Comparison of ENCODE assay signal across 16 cellular contexts in genomic region chr22:37679670-37680069, GRCh38. TPM values are rescaled to one million over a fixed set of nuclear protein-coding genes. Genes with fewer than 3 reads are reported as not detected.
A peak's percentile ranks its signal among the peaks of the same experiment; 100 is the strongest.
DNase-seq lines count a peak whose midpoint lies in the region; ATAC-seq, FAIRE-seq and TF ChIP-seq lines count a peak whose summit lies in the region.
"Had no signal": no experiment of that assay in that cellular context is flagged by ENCODE, and none has a peak within 500 bp of the region (broad histone marks: within the 10 kb centered on the region; RNA-seq: fewer than 3 reads in every experiment).

No MANE protein-coding gene starts in this region.

- no peak overlapping the region for H3K4me3 ChIP-seq in GM23248
- H3K4me3 ChIP-seq in naive thymus-derived CD4-positive, alpha-beta T cell (ENCODE audit: low read length) = no peak overlapping the region
- no peak overlapping the region for H3K4me3 ChIP-seq in HepG2 (replicated peaks in 1 of 3; ENCODE audit: insufficient read depth in 1 of 3, low read depth in 2 of 3, low read length in 3 of 3)
- H3K4me3 ChIP-seq: ascending aorta, coronary artery, stomach had no signal

- in situ Hi-C loops in GM23248 (cut with MboI) (no loop called here), HepG2 (cut with HindIII; ENCODE audit: extremely low pct_ligation_motif_present, low pct_unique_long_range_greater_than_20kb) (no loop called here), GM13976 (cut with MboI; ENCODE audit: low sequenced_read_pairs, unreplicated experiment) (no loop called here)

- no peaks in the 10 kb centered on the region for H3K27me3 ChIP-seq in GM23248 (replicated peaks; ENCODE audit: insufficient read depth)
- H3K27me3 ChIP-seq in naive thymus-derived CD4-positive, alpha-beta T cell (ENCODE audit: control insufficient read depth in 2 of 2, insufficient read depth in 2 of 2, low read length in 2 of 2) = no peaks in the 10 kb centered on the region
- no peaks in the 10 kb centered on the region for H3K27me3 ChIP-seq in HepG2 (ENCODE audit: control insufficient read depth in 1 of 2, insufficient read depth in 2 of 2, low read length in 2 of 2)
- H3K27me3 ChIP-seq: ascending aorta, stomach had no signal

- H3K27ac ChIP-seq in 22Rv1 (peak overlapping the region; percentile 13; the same call in 1 of the 2 replicates), GM23248 (peak overlapping the region; percentile 82), HepG2 (ENCODE audit: extremely low read length, insufficient read depth, low read length) (no peak overlapping the region)
- H3K27ac ChIP-seq in naive thymus-derived CD4-positive, alpha-beta T cell (ENCODE audit: low read depth, low read length) = no peak overlapping the region
- H3K27ac ChIP-seq: ascending aorta, coronary artery had no signal

- H3K4me2 ChIP-seq in GM23248 (ENCODE audit: unreplicated experiment) = no peak overlapping the region
- no peak overlapping the region for H3K4me2 ChIP-seq in HepG2 (ENCODE audit: low read depth, low read length)

- BruUV-seq in HepG2 (replicated peaks; lab: Mats Ljungman, UMichigan) = no TSS peak

- peaks cover 5% of the 10 kb centered on the region for H3K36me3 Mint-ChIP-seq in activated naive CD8-positive, alpha-beta T cell treated with anti-CD3 and anti-CD28 coated beads, Interleukin-2, amount 50 U/mL, for 24 hours (ENCODE audit: low read depth)
- H3K36me3 Mint-ChIP-seq in naive thymus-derived CD4-positive, alpha-beta T cell = peaks cover 0 to 8% (median 0%) of the 10 kb centered on the region in 5 donors

- CTCF ChIA-PET in naive thymus-derived CD4-positive, alpha-beta T cell (lab: Charles Lee) = interaction anchor here (0.7 to 13.7 kb wide), 6 partner anchors 12 to 52 kb away, joined by 3 to 254 read pairs (median 9); partner anchors contain the start of genes PDXP and SH3BP1
- CTCF ChIA-PET in HepG2 (lab: Yijun Ruan, JAX; ENCODE audit: low intra/inter-chr PET ratio, low total read pairs) = interaction anchor here (2.5 kb wide), 1 partner anchor 56 kb away, joined by 11 read pairs; no protein-coding TSS in a partner anchor

- H3K9me2 ChIP-seq in GM23248 (ENCODE audit: insufficient read depth) = no peaks in the 10 kb centered on the region

- POLR2A ChIA-PET in naive thymus-derived CD4-positive, alpha-beta T cell (lab: Charles Lee) = interaction anchor here (0.8 to 7.0 kb wide), 6 partner anchors 15 to 70 kb away, joined by 3 to 73 read pairs (median 5); partner anchors contain the start of gene PDXP
- POLR2A ChIA-PET in HepG2 (lab: Yijun Ruan, JAX) = no interaction called here

- H3K4me3 Mint-ChIP-seq in activated naive CD8-positive, alpha-beta T cell treated with anti-CD3 and anti-CD28 coated beads, Interleukin-2, amount 50 U/mL, for 24 hours = no peak overlapping the region
- peak overlapping the region in 2 of 10 donors; percentile 31 to 51 for H3K4me3 Mint-ChIP-seq in naive thymus-derived CD4-positive, alpha-beta T cell
- H3K4me3 Mint-ChIP-seq: activated B cell treated with CpG ODN at 0.5 μM for 24 hours had no signal

- H3K79me2 ChIP-seq in GM23248 (ENCODE audit: insufficient read depth) = peaks cover 33% of the 10 kb centered on the region
- no peaks in the 10 kb centered on the region for H3K79me2 ChIP-seq in HepG2 (ENCODE audit: insufficient read depth, low read length)

- H3K9ac ChIP-seq in GM23248 (peak overlapping the region; percentile 85; the same call in 1 of the 2 replicates), HepG2 (ENCODE audit: insufficient read depth, low read depth, low read length) (no peak overlapping the region)

- intact Hi-C loops in naive thymus-derived CD4-positive, alpha-beta T cell (cut with micrococcal nuclease) = loop anchor here (5.0 to 10.0 kb wide), 5 partner anchors 125 to 455 kb away; partner anchors contain the start of genes GCAT (in 2 of the 2), CYTH4 (in 1 of the 2) and EIF3L (in 1 of the 2)
- intact Hi-C loops in HepG2 (cut with micrococcal nuclease; ENCODE audit: unreplicated experiment) = loop anchor here (5.0 kb wide), 3 partner anchors 57 to 142 kb away; no protein-coding TSS in a partner anchor

- no peak for TF ChIP-seq EP300 in HepG2 (IDR thresholded peaks at IDR 0.05; ENCODE audit: low read depth in 2 of 2, low read length in 2 of 2)
- TF ChIP-seq EP300 in HepG2 (CRISPR knock-in tag; IDR thresholded peaks at IDR 0.05; ENCODE audit: borderline replicate concordance) = no peak

- H3K36me3 ChIP-seq in GM23248 (ENCODE audit: low read depth) (peaks cover 19% of the 10 kb centered on the region), HepG2 (replicated peaks in 1 of 2; ENCODE audit: control insufficient read depth in 1 of 2, insufficient read depth in 2 of 2, low read length in 2 of 2) (peaks cover 0 to 2% of the 10 kb centered on the region in 2 experiments; a peak in 1 of 5 replicates)
- no peaks in the 10 kb centered on the region for H3K36me3 ChIP-seq in naive thymus-derived CD4-positive, alpha-beta T cell (ENCODE audit: control insufficient read depth in 2 of 3, insufficient read depth in 3 of 3, low read length in 3 of 3)

- H2AFZ ChIP-seq in GM23248 (no peak overlapping the region), HepG2 (ENCODE audit: low read length) (no peak overlapping the region)

- H4K20me1 ChIP-seq in GM23248 (ENCODE audit: insufficient read depth) (peaks cover 8% of the 10 kb centered on the region; the same call in 1 of the 2 replicates), HepG2 (ENCODE audit: insufficient read depth, low read length) (no peaks in the 10 kb centered on the region)

- peaks cover 46% of the 10 kb centered on the region for H3K4me1 Mint-ChIP-seq in activated naive CD8-positive, alpha-beta T cell treated with anti-CD3 and anti-CD28 coated beads, Interleukin-2, amount 50 U/mL, for 24 hours
- peaks cover 8 to 40% (median 37%) of the 10 kb centered on the region in 7 donors for H3K4me1 Mint-ChIP-seq in naive thymus-derived CD4-positive, alpha-beta T cell

- no peak for FAIRE-seq in HepG2 (lab: Jason Lieb, UNC)

- WGBS in GM23248 (ENCODE audit: low coverage in 1 of 2, low lambda C conversion rate in 2 of 2, missing lambda C conversion rate in 2 of 2), 2 experiments = 55 to 61% methylated on average over 8 of the region's 8 CpGs
- 90% methylated on average over 6 of the region's 8 CpGs for WGBS in HepG2 (ENCODE audit: low lambda C conversion rate)

- TF ChIP-seq CTCF in 22Rv1 (IDR thresholded peaks at IDR 0.05) (no peak), HepG2 (CRISPR knock-in tag; IDR thresholded peaks at IDR 0.05) (no peak), GM13976 (IDR thresholded peaks at IDR 0.05; ENCODE audit: borderline replicate concordance, control extremely low read depth, extremely low read depth, insufficient read depth, missing control alignments) (no peak)

- no peak for TF ChIP-seq RAD21 in HepG2 (CRISPR knock-in tag; IDR thresholded peaks at IDR 0.05)

- no peaks in the 10 kb centered on the region for H3K9me3 Mint-ChIP-seq in activated naive CD8-positive, alpha-beta T cell treated with anti-CD3 and anti-CD28 coated beads, Interleukin-2, amount 50 U/mL, for 24 hours
- no peaks in the 10 kb centered on the region for H3K9me3 Mint-ChIP-seq in naive thymus-derived CD4-positive, alpha-beta T cell
- H3K9me3 Mint-ChIP-seq: activated B cell treated with CpG ODN at 0.5 μM for 24 hours had no signal

- DNase-seq in GM23248 (no peak), HepG2 (ENCODE audit: low spot score) (no peak), pons (ENCODE audit: low spot score) (no peak), GM13976 (ENCODE audit: low spot score) (no peak)
- DNase-seq in activated naive CD8-positive, alpha-beta T cell treated with anti-CD3 and anti-CD28 coated beads, Interleukin-2, amount 50 U/mL, for 24 hours = no peak
- DNase-seq in naive thymus-derived CD4-positive, alpha-beta T cell = no peak
- DNase-seq: activated B cell treated with CpG ODN at 0.5 μM for 24 hours, head of caudate nucleus, islet precursor cell, NCI-H2107, posterior cingulate gyrus, stomach had no signal

- H3K27ac Mint-ChIP-seq in activated naive CD8-positive, alpha-beta T cell treated with anti-CD3 and anti-CD28 coated beads, Interleukin-2, amount 50 U/mL, for 24 hours = peak overlapping the region; percentile 59
- peak overlapping the region in 8 of 9 donors; percentile 15 to 91 (median 57) for H3K27ac Mint-ChIP-seq in naive thymus-derived CD4-positive, alpha-beta T cell
- H3K27ac Mint-ChIP-seq: activated B cell treated with CpG ODN at 0.5 μM for 24 hours had no signal

- H3K9me3 ChIP-seq in GM23248 (ENCODE audit: low read depth) (no peaks in the 10 kb centered on the region), HepG2 (ENCODE audit: low read length) (no peaks in the 10 kb centered on the region)
- no peaks in the 10 kb centered on the region for H3K9me3 ChIP-seq in naive thymus-derived CD4-positive, alpha-beta T cell (ENCODE audit: control insufficient read depth in 2 of 3, low read length in 3 of 3)
- H3K9me3 ChIP-seq: ascending aorta, stomach had no signal

- no peak for TF ChIP-seq POLR2A in HepG2 (IDR thresholded peaks at IDR 0.05; ENCODE audit: insufficient read depth in 1 of 2, low read depth in 2 of 2, low read length in 2 of 2)

- peaks cover 32% of the 10 kb centered on the region for H3F3A ChIP-seq in GM23248 (ENCODE audit: insufficient read depth)

- H3K4me1 ChIP-seq in GM23248 (ENCODE audit: insufficient read depth) = peaks cover 7% of the 10 kb centered on the region
- H3K4me1 ChIP-seq in naive thymus-derived CD4-positive, alpha-beta T cell (ENCODE audit: control insufficient read depth in 2 of 2, insufficient read depth in 2 of 2, low read length in 2 of 2) = peaks cover 24 to 26% of the 10 kb centered on the region in 2 donors
- H3K4me1 ChIP-seq in HepG2 (ENCODE audit: insufficient read depth, low read length) = peaks cover 63% of the 10 kb centered on the region

- no peak for ATAC-seq in activated naive CD8-positive, alpha-beta T cell treated with anti-CD3 and anti-CD28 coated beads, Interleukin-2, amount 50 U/mL, for 24 hours
- no peak for ATAC-seq in naive thymus-derived CD4-positive, alpha-beta T cell
- ATAC-seq in GM21619 (IDR thresholded peaks at IDR 0.05; ENCODE audit: unreplicated experiment) (no peak), HepG2 (no peak)

- no peaks in the 10 kb centered on the region for H3K27me3 Mint-ChIP-seq in activated naive CD8-positive, alpha-beta T cell treated with anti-CD3 and anti-CD28 coated beads, Interleukin-2, amount 50 U/mL, for 24 hours
- no peaks in the 10 kb centered on the region for H3K27me3 Mint-ChIP-seq in naive thymus-derived CD4-positive, alpha-beta T cell
- H3K27me3 Mint-ChIP-seq: activated B cell treated with CpG ODN at 0.5 μM for 24 hours had no signal

RNA-seq across cellular contexts. Expression of gene LGALS1, which starts 4.2 kb away (rescaled TPM):
- 5,290 and 7,830 TPM in 2 replicates for total RNA-seq in GM23248 (2014; rRNA removed; shearing (Covaris generic))
- polyA plus RNA-seq in GM23248 (2016; fragmentation: Nextera tagmentation; extraction: Ambion mirVana) = 6,727 and 6,984 TPM in 2 replicates
- 100 to 1,000 TPM in 2 of 5 experiments, 10 to 100 TPM in 3; 23.6 to 969 (median 54.4) TPM for total RNA-seq in naive thymus-derived CD4-positive, alpha-beta T cell
- 10 to 100 TPM; 22.9 to 30.5 TPM for polyA plus RNA-seq in naive thymus-derived CD4-positive, alpha-beta T cell
- total RNA-seq in HepG2 (2016; rRNA removed; fragmentation: Illumina TruSeq; extraction: Trizol) = 103 and 124 TPM in 2 replicates
- total RNA-seq in HepG2 (2016; cell fraction: cytosol; rRNA removed; fragmentation: Illumina TruSeq; extraction: Trizol; ENCODE audit: low read depth) = 57.9 and 62.2 TPM in 2 replicates
- 112 and 139 TPM in 2 replicates for total RNA-seq in HepG2 (2016; cell fraction: insoluble cytoplasmic fraction; rRNA removed; fragmentation: Illumina TruSeq; extraction: Trizol)
- total RNA-seq in HepG2 (2016; cell fraction: membrane; rRNA removed; fragmentation: Illumina TruSeq; extraction: Trizol) = 82.6 and 91.4 TPM in 2 replicates
- 41.9 and 43.3 TPM in 2 replicates for total RNA-seq in HepG2 (2016; cell fraction: nucleus; rRNA removed; fragmentation: Illumina TruSeq; extraction: Trizol)
- 858 and 969 TPM in 2 replicates for polyA plus RNA-seq in HepG2 (2011; rRNA removed)
- polyA plus RNA-seq in HepG2 (2011; cell fraction: cytosol; rRNA removed) = 832 and 1,201 TPM in 2 replicates
- 345 and 371 TPM in 2 replicates for polyA plus RNA-seq in HepG2 (2011; cell fraction: nucleus; rRNA removed)
- polyA plus RNA-seq in HepG2 (2012) = 159 and 278 TPM in 2 replicates
- 67.7 and 71.5 TPM in 2 replicates for polyA plus RNA-seq in HepG2 (2016; cell fraction: cytosol; fragmentation: Illumina TruSeq; extraction: Trizol; ENCODE audit: low read depth)
- 127 and 134 TPM in 2 replicates for polyA plus RNA-seq in HepG2 (2016; cell fraction: insoluble cytoplasmic fraction; fragmentation: Illumina TruSeq; extraction: Trizol; ENCODE audit: low read depth)
- 86.0 and 88.7 TPM in 2 replicates for polyA plus RNA-seq in HepG2 (2016; cell fraction: membrane; fragmentation: Illumina TruSeq; extraction: Trizol; ENCODE audit: low read depth)
- 73.5 and 82.4 TPM in 2 replicates for polyA plus RNA-seq in HepG2 (2016; cell fraction: nucleus; fragmentation: Illumina TruSeq; extraction: Trizol; ENCODE audit: insufficient read depth, low read depth)
- 698 and 901 TPM in 2 replicates for polyA minus RNA-seq in HepG2 (2011; rRNA and poly(A)+ RNA removed; ENCODE audit: low replicate concordance)
- polyA minus RNA-seq in HepG2 (2011; cell fraction: cytosol; rRNA and poly(A)+ RNA removed) = 108 and 111 TPM in 2 replicates
- 36.1 and 40.8 TPM in 2 replicates for polyA minus RNA-seq in HepG2 (2011; cell fraction: nucleus; rRNA and poly(A)+ RNA removed)

RNA-seq across cellular contexts. Expression of gene NOL12, which starts 6.5 kb away (rescaled TPM):
- 4.9 and 19.1 TPM in 2 replicates for total RNA-seq in GM23248 (2014; rRNA removed; shearing (Covaris generic))
- 24.9 and 25.1 TPM in 2 replicates for polyA plus RNA-seq in GM23248 (2016; fragmentation: Nextera tagmentation; extraction: Ambion mirVana)
- 10 to 100 TPM; 32.8 to 52.5 (median 45.3) TPM for total RNA-seq in naive thymus-derived CD4-positive, alpha-beta T cell
- 10 to 100 TPM; 42.7 to 48.6 TPM for polyA plus RNA-seq in naive thymus-derived CD4-positive, alpha-beta T cell
- 27.5 and 31.4 TPM in 2 replicates for total RNA-seq in HepG2 (2016; rRNA removed; fragmentation: Illumina TruSeq; extraction: Trizol)
- total RNA-seq in HepG2 (2016; cell fraction: cytosol; rRNA removed; fragmentation: Illumina TruSeq; extraction: Trizol; ENCODE audit: low read depth) = 16.8 and 19.1 TPM in 2 replicates
- 32.5 and 33.9 TPM in 2 replicates for total RNA-seq in HepG2 (2016; cell fraction: insoluble cytoplasmic fraction; rRNA removed; fragmentation: Illumina TruSeq; extraction: Trizol)
- total RNA-seq in HepG2 (2016; cell fraction: membrane; rRNA removed; fragmentation: Illumina TruSeq; extraction: Trizol) = 15.1 and 15.8 TPM in 2 replicates
- total RNA-seq in HepG2 (2016; cell fraction: nucleus; rRNA removed; fragmentation: Illumina TruSeq; extraction: Trizol) = 16.0 and 18.3 TPM in 2 replicates
- polyA plus RNA-seq in HepG2 (2011; rRNA removed) = 11.8 and 14.3 TPM in 2 replicates
- polyA plus RNA-seq in HepG2 (2011; cell fraction: cytosol; rRNA removed) = 10.6 and 13.4 TPM in 2 replicates
- polyA plus RNA-seq in HepG2 (2011; cell fraction: nucleus; rRNA removed) = 22.9 and 24.1 TPM in 2 replicates
- 7.3 and 8.5 TPM in 2 replicates for polyA plus RNA-seq in HepG2 (2012)
- 11.0 and 12.6 TPM in 2 replicates for polyA plus RNA-seq in HepG2 (2016; cell fraction: cytosol; fragmentation: Illumina TruSeq; extraction: Trizol; ENCODE audit: low read depth)
- polyA plus RNA-seq in HepG2 (2016; cell fraction: insoluble cytoplasmic fraction; fragmentation: Illumina TruSeq; extraction: Trizol; ENCODE audit: low read depth) = 33.1 and 34.7 TPM in 2 replicates
- 11.4 and 13.2 TPM in 2 replicates for polyA plus RNA-seq in HepG2 (2016; cell fraction: membrane; fragmentation: Illumina TruSeq; extraction: Trizol; ENCODE audit: low read depth)
- polyA plus RNA-seq in HepG2 (2016; cell fraction: nucleus; fragmentation: Illumina TruSeq; extraction: Trizol; ENCODE audit: insufficient read depth, low read depth) = 32.5 and 32.7 TPM in 2 replicates
- polyA minus RNA-seq in HepG2 (2011; rRNA and poly(A)+ RNA removed; ENCODE audit: low replicate concordance) = 17.5 and 18.0 TPM in 2 replicates
- 6.7 and 8.4 TPM in 2 replicates for polyA minus RNA-seq in HepG2 (2011; cell fraction: cytosol; rRNA and poly(A)+ RNA removed)
- polyA minus RNA-seq in HepG2 (2011; cell fraction: nucleus; rRNA and poly(A)+ RNA removed) = 18.2 and 19.4 TPM in 2 replicates

RNA-seq across cellular contexts. Expression of gene TRIOBP, which starts 17.2 kb away (rescaled TPM):
- 127 and 135 TPM in 2 replicates for total RNA-seq in GM23248 (2014; rRNA removed; shearing (Covaris generic))
- polyA plus RNA-seq in GM23248 (2016; fragmentation: Nextera tagmentation; extraction: Ambion mirVana) = 123 and 130 TPM in 2 replicates
- 10 to 100 TPM; 15.0 to 43.0 (median 25.7) TPM for total RNA-seq in naive thymus-derived CD4-positive, alpha-beta T cell
- 10 to 100 TPM in 1 of 2 donors, 1 to 10 TPM in 1; 6.7 to 15.4 TPM for polyA plus RNA-seq in naive thymus-derived CD4-positive, alpha-beta T cell
- total RNA-seq in HepG2 (2016; rRNA removed; fragmentation: Illumina TruSeq; extraction: Trizol) = 11.3 and 15.4 TPM in 2 replicates
- 7.1 and 8.1 TPM in 2 replicates for total RNA-seq in HepG2 (2016; cell fraction: cytosol; rRNA removed; fragmentation: Illumina TruSeq; extraction: Trizol; ENCODE audit: low read depth)
- 10.9 and 14.5 TPM in 2 replicates for total RNA-seq in HepG2 (2016; cell fraction: insoluble cytoplasmic fraction; rRNA removed; fragmentation: Illumina TruSeq; extraction: Trizol)
- 15.0 and 16.4 TPM in 2 replicates for total RNA-seq in HepG2 (2016; cell fraction: membrane; rRNA removed; fragmentation: Illumina TruSeq; extraction: Trizol)
- total RNA-seq in HepG2 (2016; cell fraction: nucleus; rRNA removed; fragmentation: Illumina TruSeq; extraction: Trizol) = 12.3 and 18.6 TPM in 2 replicates
- 6.1 and 10.1 TPM in 2 replicates for polyA plus RNA-seq in HepG2 (2011; rRNA removed)
- 5.6 and 8.0 TPM in 2 replicates for polyA plus RNA-seq in HepG2 (2011; cell fraction: cytosol; rRNA removed)
- 19.7 and 19.9 TPM in 2 replicates for polyA plus RNA-seq in HepG2 (2011; cell fraction: nucleus; rRNA removed)
- 7.0 TPM in 2 replicates for polyA plus RNA-seq in HepG2 (2012)
- polyA plus RNA-seq in HepG2 (2016; cell fraction: cytosol; fragmentation: Illumina TruSeq; extraction: Trizol; ENCODE audit: low read depth) = 7.6 and 8.0 TPM in 2 replicates
- polyA plus RNA-seq in HepG2 (2016; cell fraction: insoluble cytoplasmic fraction; fragmentation: Illumina TruSeq; extraction: Trizol; ENCODE audit: low read depth) = 12.7 and 16.2 TPM in 2 replicates
- 12.7 and 14.1 TPM in 2 replicates for polyA plus RNA-seq in HepG2 (2016; cell fraction: membrane; fragmentation: Illumina TruSeq; extraction: Trizol; ENCODE audit: low read depth)
- 21.7 and 21.8 TPM in 2 replicates for polyA plus RNA-seq in HepG2 (2016; cell fraction: nucleus; fragmentation: Illumina TruSeq; extraction: Trizol; ENCODE audit: insufficient read depth, low read depth)
- 23.8 and 48.7 TPM in 2 replicates for polyA minus RNA-seq in HepG2 (2011; rRNA and poly(A)+ RNA removed; ENCODE audit: low replicate concordance)
- polyA minus RNA-seq in HepG2 (2011; cell fraction: cytosol; rRNA and poly(A)+ RNA removed) = 4.7 and 7.0 TPM in 2 replicates
- 13.6 and 16.2 TPM in 2 replicates for polyA minus RNA-seq in HepG2 (2011; cell fraction: nucleus; rRNA and poly(A)+ RNA removed)

RNA-seq across cellular contexts. Expression of gene PDXP, which starts 21.1 kb away (rescaled TPM):
- total RNA-seq in GM23248 (2014; rRNA removed; shearing (Covaris generic)) = 17.5 and 17.7 TPM in 2 replicates
- polyA plus RNA-seq in GM23248 (2016; fragmentation: Nextera tagmentation; extraction: Ambion mirVana) (1.9 and 2.1 TPM in 2 replicates), HepG2 (2011; rRNA removed) (70.6 and 85.3 TPM in 2 replicates)
- total RNA-seq in naive thymus-derived CD4-positive, alpha-beta T cell = 10 to 100 TPM in 1 of 5 experiments, 1 to 10 TPM in 4; 3.9 to 27.4 (median 7.5) TPM
- polyA plus RNA-seq in naive thymus-derived CD4-positive, alpha-beta T cell = 1 to 10 TPM; 1.9 to 3.6 TPM
- total RNA-seq in HepG2 (2016; rRNA removed; fragmentation: Illumina TruSeq; extraction: Trizol) = 46.1 and 58.2 TPM in 2 replicates
- 62.9 and 64.6 TPM in 2 replicates for total RNA-seq in HepG2 (2016; cell fraction: cytosol; rRNA removed; fragmentation: Illumina TruSeq; extraction: Trizol; ENCODE audit: low read depth)
- total RNA-seq in HepG2 (2016; cell fraction: insoluble cytoplasmic fraction; rRNA removed; fragmentation: Illumina TruSeq; extraction: Trizol) = 45.3 and 56.4 TPM in 2 replicates
- total RNA-seq in HepG2 (2016; cell fraction: membrane; rRNA removed; fragmentation: Illumina TruSeq; extraction: Trizol) = 118 and 121 TPM in 2 replicates
- 25.4 and 29.3 TPM in 2 replicates for total RNA-seq in HepG2 (2016; cell fraction: nucleus; rRNA removed; fragmentation: Illumina TruSeq; extraction: Trizol)
- 84.8 and 95.4 TPM in 2 replicates for polyA plus RNA-seq in HepG2 (2011; cell fraction: cytosol; rRNA removed)
- 35.1 and 40.0 TPM in 2 replicates for polyA plus RNA-seq in HepG2 (2011; cell fraction: nucleus; rRNA removed)
- 56.1 and 70.1 TPM in 2 replicates for polyA plus RNA-seq in HepG2 (2012)
- polyA plus RNA-seq in HepG2 (2016; cell fraction: cytosol; fragmentation: Illumina TruSeq; extraction: Trizol; ENCODE audit: low read depth) = 91.9 and 92.3 TPM in 2 replicates
- 62.2 and 67.0 TPM in 2 replicates for polyA plus RNA-seq in HepG2 (2016; cell fraction: insoluble cytoplasmic fraction; fragmentation: Illumina TruSeq; extraction: Trizol; ENCODE audit: low read depth)
- polyA plus RNA-seq in HepG2 (2016; cell fraction: membrane; fragmentation: Illumina TruSeq; extraction: Trizol; ENCODE audit: low read depth) = 136 and 141 TPM in 2 replicates
- 55.6 and 56.4 TPM in 2 replicates for polyA plus RNA-seq in HepG2 (2016; cell fraction: nucleus; fragmentation: Illumina TruSeq; extraction: Trizol; ENCODE audit: insufficient read depth, low read depth)
- polyA minus RNA-seq in HepG2 (2011; rRNA and poly(A)+ RNA removed; ENCODE audit: low replicate concordance) = 51.1 and 129 TPM in 2 replicates
- polyA minus RNA-seq in HepG2 (2011; cell fraction: cytosol; rRNA and poly(A)+ RNA removed) = 45.3 and 51.1 TPM in 2 replicates
- polyA minus RNA-seq in HepG2 (2011; cell fraction: nucleus; rRNA and poly(A)+ RNA removed) = 11.2 and 19.6 TPM in 2 replicates

RNA-seq across cellular contexts. Expression of gene SH3BP1, which starts 40.2 kb away (rescaled TPM):
- 2.4 and 9.9 TPM in 2 replicates for total RNA-seq in GM23248 (2014; rRNA removed; shearing (Covaris generic))
- 0.81 and 0.89 TPM in 2 replicates for polyA plus RNA-seq in GM23248 (2016; fragmentation: Nextera tagmentation; extraction: Ambion mirVana)
- total RNA-seq in naive thymus-derived CD4-positive, alpha-beta T cell = 100 to 1,000 TPM in 2 of 5 experiments, 10 to 100 TPM in 3; 66.4 to 157 (median 89.2) TPM
- polyA plus RNA-seq in naive thymus-derived CD4-positive, alpha-beta T cell = 10 to 100 TPM; 12.9 to 23.0 TPM
- total RNA-seq in HepG2 (2016; rRNA removed; fragmentation: Illumina TruSeq; extraction: Trizol) = 8.4 and 9.4 TPM in 2 replicates
- 5.6 and 6.0 TPM in 2 replicates for total RNA-seq in HepG2 (2016; cell fraction: cytosol; rRNA removed; fragmentation: Illumina TruSeq; extraction: Trizol; ENCODE audit: low read depth)
- total RNA-seq in HepG2 (2016; cell fraction: insoluble cytoplasmic fraction; rRNA removed; fragmentation: Illumina TruSeq; extraction: Trizol) = 6.3 and 8.5 TPM in 2 replicates
- 9.2 and 11.0 TPM in 2 replicates for total RNA-seq in HepG2 (2016; cell fraction: membrane; rRNA removed; fragmentation: Illumina TruSeq; extraction: Trizol)
- 6.6 and 9.5 TPM in 2 replicates for total RNA-seq in HepG2 (2016; cell fraction: nucleus; rRNA removed; fragmentation: Illumina TruSeq; extraction: Trizol)
- polyA plus RNA-seq in HepG2 (2011; rRNA removed) = 15.7 and 18.5 TPM in 2 replicates
- 7.3 and 12.2 TPM in 2 replicates for polyA plus RNA-seq in HepG2 (2011; cell fraction: cytosol; rRNA removed)
- polyA plus RNA-seq in HepG2 (2011; cell fraction: nucleus; rRNA removed) = 56.4 and 86.5 TPM in 2 replicates
- 23.6 and 27.1 TPM in 2 replicates for polyA plus RNA-seq in HepG2 (2012)
- polyA plus RNA-seq in HepG2 (2016; cell fraction: cytosol; fragmentation: Illumina TruSeq; extraction: Trizol; ENCODE audit: low read depth) = 7.5 and 7.7 TPM in 2 replicates
- 11.5 and 13.3 TPM in 2 replicates for polyA plus RNA-seq in HepG2 (2016; cell fraction: insoluble cytoplasmic fraction; fragmentation: Illumina TruSeq; extraction: Trizol; ENCODE audit: low read depth)
- 12.3 and 13.5 TPM in 2 replicates for polyA plus RNA-seq in HepG2 (2016; cell fraction: membrane; fragmentation: Illumina TruSeq; extraction: Trizol; ENCODE audit: low read depth)
- polyA plus RNA-seq in HepG2 (2016; cell fraction: nucleus; fragmentation: Illumina TruSeq; extraction: Trizol; ENCODE audit: insufficient read depth, low read depth) = 17.9 and 27.8 TPM in 2 replicates
- 1.6 and 9.8 TPM in 2 replicates for polyA minus RNA-seq in HepG2 (2011; rRNA and poly(A)+ RNA removed; ENCODE audit: low replicate concordance)
- 6.4 and 9.8 TPM in 2 replicates for polyA minus RNA-seq in HepG2 (2011; cell fraction: cytosol; rRNA and poly(A)+ RNA removed)
- polyA minus RNA-seq in HepG2 (2011; cell fraction: nucleus; rRNA and poly(A)+ RNA removed) = 7.9 and 15.4 TPM in 2 replicates

Comparison
In these comparisons a context has a peak if more than half of its experiments do, and no peak if none do; other contexts are left out.
1. H3K27ac ChIP-seq: peak in 22Rv1 (single experiment) and GM23248 (single experiment); none in naive thymus-derived CD4-positive, alpha-beta T cell (single experiment) and HepG2 (single experiment).